21 cellular contexts compared by ENCODE assay signal in the genomic region with DNA sequence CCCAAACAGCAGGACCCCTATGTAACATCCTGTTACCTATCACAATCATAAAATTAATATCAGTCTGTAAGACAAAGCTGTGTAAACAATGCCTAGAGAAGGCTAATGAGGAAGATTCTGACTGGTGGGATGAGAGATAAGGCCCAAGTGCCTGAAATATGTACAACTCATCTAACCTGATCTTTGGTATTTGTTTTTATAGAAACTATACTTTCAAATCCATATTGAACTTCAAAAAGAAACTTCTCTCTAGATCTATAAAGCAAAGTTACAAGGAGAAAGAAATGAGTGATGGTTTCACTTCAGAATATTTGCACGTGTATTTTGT. TPM values are rescaled to one million over a fixed set of nuclear protein-coding genes. Genes with fewer than 3 reads are reported as not detected.
DNase-seq lines count a peak whose midpoint lies in the region; ATAC-seq and TF ChIP-seq lines count a peak whose summit lies in the region.
"Had no signal": no experiment of that assay in that cellular context is flagged by ENCODE, and none has a peak within 500 bp of the region (broad histone marks: within the 10 kb centered on the region; RNA-seq: fewer than 3 reads in every experiment).

No MANE protein-coding gene starts in this region.

- H3K56ac ChIP-seq in mesendoderm (ENCODE audit: low read length) = no peak overlapping the region

- H2AK5ac ChIP-seq in mesendoderm (ENCODE audit: low read length) = no peak overlapping the region

- no peaks in the 10 kb centered on the region for H3K36me3 Mint-ChIP-seq in CD8-positive, alpha-beta T cell
- H3K36me3 Mint-ChIP-seq: brain had no signal

- no peaks in the 10 kb centered on the region for H3K9me3 ChIP-seq in CD8-positive, alpha-beta T cell (ENCODE audit: low read length)
- H3K9me3 ChIP-seq: lower lobe of right lung, psoas muscle had no signal

- CTCF ChIA-PET in CD8-positive, alpha-beta T cell (lab: Charles Lee) = no interaction called here

- H4K5ac ChIP-seq in mesendoderm (ENCODE audit: low read length) = no peak overlapping the region

- no peak overlapping the region for H2BK120ac ChIP-seq in mesendoderm (ENCODE audit: low read depth, low read length)

- H3K9me3 Mint-ChIP-seq in CD8-positive, alpha-beta T cell = no peaks in the 10 kb centered on the region
- H3K9me3 Mint-ChIP-seq: nephron had no signal

- WGBS in mesendoderm (ENCODE audit: extremely low coverage, insufficient coverage, low lambda C conversion rate) = no CpG with 5 or more reads among the region's 1 CpG

- no peaks in the 10 kb centered on the region for H3K36me3 ChIP-seq in CD8-positive, alpha-beta T cell (ENCODE audit: insufficient read depth, low read length)
- no peaks in the 10 kb centered on the region for H3K36me3 ChIP-seq in mesendoderm (ENCODE audit: control insufficient read depth, insufficient read depth, low read length)
- H3K36me3 ChIP-seq: BLaER1 treated with 17β-estradiol and CSF1 and Interleukin-3, amounts not matched to agents 10 nM and 100 nM; lower lobe of right lung; SJCRH30 had no signal

- no peaks in the 10 kb centered on the region for H3K4me1 ChIP-seq in CD8-positive, alpha-beta T cell (ENCODE audit: insufficient read depth, low read length)
- peaks cover 4% of the 10 kb centered on the region for H3K4me1 ChIP-seq in mesendoderm (ENCODE audit: control insufficient read depth, low read depth, low read length)
- H3K4me1 ChIP-seq: lower lobe of right lung, psoas muscle, SJCRH30 had no signal

- TF ChIP-seq CTCF in CD8-positive, alpha-beta T cell (IDR thresholded peaks at IDR 0.05) = no peak

- H3K4me3 ChIP-seq in CD8-positive, alpha-beta T cell (ENCODE audit: low read depth, low read length) = no peak overlapping the region
- H3K4me3 ChIP-seq in mesendoderm (ENCODE audit: low read length) = no peak overlapping the region
- H3K4me3 ChIP-seq: BLaER1 treated with 17β-estradiol and CSF1 and Interleukin-3, amounts not matched to agents 10 nM and 100 nM; lower lobe of right lung; psoas muscle; SJCRH30 had no signal

- no peak overlapping the region for H2BK5ac ChIP-seq in mesendoderm (ENCODE audit: low read length)

- peaks cover 19% of the 10 kb centered on the region for H3K4me1 Mint-ChIP-seq in CD8-positive, alpha-beta T cell (ENCODE audit: low read depth)
- H3K4me1 Mint-ChIP-seq: brain, nephron had no signal

- H3K23ac ChIP-seq in mesendoderm (ENCODE audit: low read length) = no peak overlapping the region

- no peaks in the 10 kb centered on the region for H3K79me1 ChIP-seq in mesendoderm (ENCODE audit: low read length)

- H3K4me2 ChIP-seq in mesendoderm (ENCODE audit: low read length) = no peak overlapping the region

- H2BK15ac ChIP-seq in mesendoderm (replicated peaks; ENCODE audit: low read depth) = peak overlapping the region; percentile 41

- H3K79me2 ChIP-seq in mesendoderm (ENCODE audit: control insufficient read depth, insufficient read depth, low read length) = no peaks in the 10 kb centered on the region

- no peak overlapping the region for H3K4ac ChIP-seq in mesendoderm (ENCODE audit: low read depth, low read length)

- no peak overlapping the region for H3K9ac ChIP-seq in mesendoderm (ENCODE audit: low read length)
- H3K9ac ChIP-seq: BLaER1 treated with 17β-estradiol and CSF1 and Interleukin-3, amounts not matched to agents 10 nM and 100 nM had no signal

- peak overlapping the region; percentile 16 for H3K4me3 Mint-ChIP-seq in CD8-positive, alpha-beta T cell
- H3K4me3 Mint-ChIP-seq: brain, nephron had no signal

- H3K27me3 ChIP-seq in CD8-positive, alpha-beta T cell (ENCODE audit: insufficient read depth, low read length) = no peaks in the 10 kb centered on the region
- no peaks in the 10 kb centered on the region for H3K27me3 ChIP-seq in mesendoderm (ENCODE audit: insufficient read depth, low read length, poor library complexity)
- H3K27me3 ChIP-seq: BLaER1 treated with 17β-estradiol and CSF1 and Interleukin-3, amounts not matched to agents 10 nM and 100 nM; SJCRH30 had no signal

- H4K8ac ChIP-seq in mesendoderm (ENCODE audit: low read depth, low read length) = no peak overlapping the region

- no peak for DNase-seq in CD8-positive, alpha-beta T cell
- DNase-seq in OCI-M1 (lab: John Stamatoyannopoulos, UW) (peak; percentile 49), mesendoderm (no peak), cerebellum (ENCODE audit: low spot score) (no peak), activated gamma-delta T cell treated with Interleukin-2 at 50 U/mL for 16 hours (no peak), foreskin melanocyte (no peak), GM19240 (ENCODE audit: insufficient read length, low spot score) (no peak)
- DNase-seq: activated CD4-positive, alpha-beta T cell treated with anti-CD3 and anti-CD28 coated beads, Interleukin-2, amount 50 U/mL, for 4 hours; activated gamma-delta T cell; DMS79; glutamatergic neuron; GOT3; lower lobe of right lung; NCI-H446 treated with DMSO at 0.1 percent for 48 hours; psoas muscle; SJCRH30; T-helper 9 cell had no signal

- H3K27ac ChIP-seq in CD8-positive, alpha-beta T cell (ENCODE audit: low read depth, low read length) = no peak overlapping the region
- H3K27ac ChIP-seq in mesendoderm (ENCODE audit: low read depth, low read length) = no peak overlapping the region
- H3K27ac ChIP-seq: lower lobe of right lung, psoas muscle, SJCRH30 had no signal

- no peak for ATAC-seq in CD8-positive, alpha-beta T cell
- peak; percentile 37 for ATAC-seq in GM18867 (IDR thresholded peaks at IDR 0.05; ENCODE audit: unreplicated experiment)
- ATAC-seq: lower lobe of right lung, psoas muscle had no signal

- intact Hi-C loops in CD8-positive, alpha-beta T cell (cut with DNase I, micrococcal nuclease) = loop anchor here in 1 of 2 experiments (5.0 kb wide), 1 partner anchor 49 kb away; no protein-coding TSS in a partner anchor

- H3K27ac Mint-ChIP-seq in CD8-positive, alpha-beta T cell = peak overlapping the region; percentile 53
- H3K27ac Mint-ChIP-seq: brain, nephron had no signal

- no peaks in the 10 kb centered on the region for H3K27me3 Mint-ChIP-seq in CD8-positive, alpha-beta T cell (ENCODE audit: low read depth)

- peak overlapping the region; percentile 3 for H3K18ac ChIP-seq in mesendoderm (ENCODE audit: low read length)

- POLR2A ChIA-PET in CD8-positive, alpha-beta T cell (lab: Charles Lee) = no interaction called here

RNA-seq across cellular contexts. Expression of a gene that starts 36.1 kb away (rescaled TPM):
- total RNA-seq in CD8-positive, alpha-beta T cell = 100 to 1,000 TPM; 102 TPM
- 0.70 TPM for polyA plus RNA-seq in mesendoderm (2013, experiment 1 of 2)
- polyA plus RNA-seq in mesendoderm (2013, experiment 2 of 2) = 0.78 TPM
- 9.1 TPM for total RNA-seq in cerebellum

Comparison
In these comparisons a context has a peak if more than half of its experiments do, and no peak if none do; other contexts are left out.
1. RNA of a gene that starts 36.1 kb away (total RNA-seq): 102 TPM in CD8-positive, alpha-beta T cell; 9.1 TPM in cerebellum (single experiment); every median in the first group is over 10 times any median in the second.